In genomic region chrX:68931345-68931744, GRCh38 we compare ENCODE assay signal across 16 cellular contexts.
"Had no signal": no experiment of that assay in that cellular context is flagged by ENCODE, and none has a peak within 500 bp of the region (broad histone marks: within the 10 kb centered on the region; RNA-seq: fewer than 3 reads in every experiment).

No MANE protein-coding gene starts in this region.

- H3K27ac Mint-ChIP-seq: activated CD4-positive, alpha-beta T cell treated with anti-CD3 and anti-CD28 coated beads, Interleukin-2, amount 10 ng/mL, durations not matched to agents 7 days and 5 days; endodermal cell; T-helper 2 cell treated with Interferon-gamma antibody and Interleukin-4, amounts not matched to agents 5 μg/mL and 100 μg/mL, for 36 hours had no signal

- H3K27me3 ChIP-seq: ascending aorta, SJSA1, transverse colon had no signal

- H3K4me1 Mint-ChIP-seq: endodermal cell had no signal

- H3K9me3 Mint-ChIP-seq: activated CD4-positive, alpha-beta T cell treated with anti-CD3 and anti-CD28 coated beads, Interleukin-2, amount 10 ng/mL, durations not matched to agents 7 days and 5 days; neural crest cell; T-helper 2 cell treated with Interferon-gamma antibody and Interleukin-4, amounts not matched to agents 5 μg/mL and 100 μg/mL, for 36 hours had no signal

- H3K36me3 ChIP-seq: ascending aorta, SJSA1, transverse colon had no signal

- H3K4me3 ChIP-seq: ascending aorta, SJSA1, transverse colon had no signal

- H3K27ac ChIP-seq: ascending aorta, SJSA1, transverse colon had no signal

- H3K27me3 Mint-ChIP-seq: activated CD4-positive, alpha-beta T cell treated with anti-CD3 and anti-CD28 coated beads, Interleukin-2, amount 10 ng/mL, durations not matched to agents 7 days and 5 days had no signal

- H3K9me3 ChIP-seq: ascending aorta, SJSA1, transverse colon had no signal

- H3K4me1 ChIP-seq: transverse colon had no signal

- DNase-seq: activated CD4-positive, alpha-beta T cell treated with anti-CD3 and anti-CD28 coated beads, Interleukin-2, amount 10 ng/mL, durations not matched to agents 7 days and 5 days; activated CD4-positive, CD25-positive, alpha-beta regulatory T cell; activated CD8-positive, alpha-beta memory T cell treated with anti-CD3 and anti-CD28 coated beads for 24 hours; activated naive CD4-positive, alpha-beta T cell; endodermal cell; kidney glomerular epithelial cell; stimulated activated CD4-positive, alpha-beta T cell treated with anti-CD3 and anti-CD28 coated beads, Interleukin-15, amount 100 ng/mL, for 24 hours; stimulated activated CD4-positive, alpha-beta T cell treated with anti-CD3 and anti-CD28 coated beads, Interleukin-4, amount 100 ng/mL, for 1 hour; stimulated activated naive CD4-positive, alpha-beta T cell; substantia nigra; SW 1271; transverse colon had no signal

- H3K4me3 Mint-ChIP-seq: activated CD4-positive, alpha-beta T cell treated with anti-CD3 and anti-CD28 coated beads, Interleukin-2, amount 10 ng/mL, durations not matched to agents 7 days and 5 days; endodermal cell; neural crest cell; T-helper 2 cell treated with Interferon-gamma antibody and Interleukin-4, amounts not matched to agents 5 μg/mL and 100 μg/mL, for 36 hours had no signal
